In genomic region chr5:8857051-8857450, GRCh38 we compare ENCODE assay signal across 25 cellular contexts.
DNase-seq lines count a peak whose midpoint lies in the region; ATAC-seq, FAIRE-seq and TF ChIP-seq lines count a peak whose summit lies in the region.
"Had no signal": no experiment of that assay in that cellular context is flagged by ENCODE, and none has a peak within 500 bp of the region (broad histone marks: within the 10 kb centered on the region; RNA-seq: fewer than 3 reads in every experiment).

No MANE protein-coding gene starts in this region.

- no peak for TF ChIP-seq CTCF in SK-N-SH (IDR thresholded peaks at IDR 0.05)
- TF ChIP-seq CTCF in prostate gland (IDR thresholded peaks at IDR 0.05), result no peak

- H4K20me1 ChIP-seq in SK-N-SH (ENCODE audit: insufficient read depth), result no peaks in the 10 kb centered on the region

- TF ChIP-seq POLR2A in GM12891 (IDR thresholded peaks at IDR 0.05; ENCODE audit: low read depth, low read length) (no peak), prostate gland (IDR thresholded peaks at IDR 0.05) (no peak)

- FAIRE-seq in GM12891 (lab: Jason Lieb, UNC), result no peak
- FAIRE-seq: GM12892 had no signal

- no peak overlapping the region for H3K4me3 ChIP-seq in SK-N-SH (ENCODE audit: low read depth in 2 of 2, low read length in 1 of 2)
- H3K4me3 ChIP-seq in prostate gland, result no peak overlapping the region
- H3K4me3 ChIP-seq: MG63 had no signal

- H3K36me3 ChIP-seq in SK-N-SH (replicated peaks in 1 of 2; ENCODE audit: control insufficient read depth in 1 of 2, insufficient read depth in 2 of 2, low read length in 1 of 2) (no peaks in the 10 kb centered on the region), prostate gland (no peaks in the 10 kb centered on the region)
- H3K36me3 ChIP-seq: MG63 had no signal

- POLR2A ChIA-PET in SK-N-SH (lab: Yijun Ruan, JAX), result no interaction called here

- no peaks in the 10 kb centered on the region for H3K79me2 ChIP-seq in SK-N-SH (ENCODE audit: insufficient read depth)

- H3K9ac ChIP-seq in SK-N-SH, result no peak overlapping the region

- no peak for TF ChIP-seq RAD21 in SK-N-SH (IDR thresholded peaks at IDR 0.05; ENCODE audit: low read length)

- H3K4me2 ChIP-seq in SK-N-SH, result no peak overlapping the region

- DNase-seq in SK-N-SH, result no peak
- peak; percentile 41 for DNase-seq in epidermal melanocyte (ENCODE audit: insufficient read length, low spot score)
- DNase-seq in fibroblast of the conjunctiva (ENCODE audit: low read depth), result peak; percentile 17
- DNase-seq in T-helper 1 cell, result no peak
- no peak for DNase-seq in GM12891 (ENCODE audit: insufficient read length, low spot score)
- no peak for DNase-seq in prostate gland (ENCODE audit: low spot score)
- DNase-seq: AML-193; C1 segment of cervical spinal cord; CD4-positive, alpha-beta memory T cell; COR-L47; DMS53; GDM1; H9; HFFc6; KG1; MG63; NCI-H2029; NCI-H446; NCI-H524 treated with DMSO at 0.1 percent for 48 hours; NCI-H82; NK-92 treated with Interleukin-12 subunit alpha and Interleukin-12 subunit beta, amount 100 ng/mL, for 24 hours; PC-3 had no signal

- peak; percentile 59 for ATAC-seq in SK-N-SH treated with all-trans-retinoic acid at 6 μM for 48 hours
- ATAC-seq: PC-3 had no signal

- H3K4me1 ChIP-seq in SK-N-SH (ENCODE audit: control insufficient read depth in 1 of 2, insufficient read depth in 2 of 2, low read depth in 1 of 2, low read length in 1 of 2), result no peaks in the 10 kb centered on the region
- no peaks in the 10 kb centered on the region for H3K4me1 ChIP-seq in prostate gland (replicated peaks)

- TF ChIP-seq EP300 in SK-N-SH (IDR thresholded peaks at IDR 0.05; ENCODE audit: borderline replicate concordance in 1 of 2, low read depth in 1 of 2, low read length in 1 of 2), result no peak

- H3F3A ChIP-seq in SK-N-SH (replicated peaks; ENCODE audit: insufficient read depth), result no peaks in the 10 kb centered on the region

- CTCF ChIA-PET in SK-N-SH (lab: Yijun Ruan, JAX), result interaction anchor here (0.9 kb wide), 1 partner anchor 11 kb away, joined by 3 read pairs; no protein-coding TSS in a partner anchor

- intact Hi-C loops in prostate gland (cut with DNase I), result no loop called here

- no peak overlapping the region for H2AFZ ChIP-seq in SK-N-SH (ENCODE audit: low read depth)

- H3K27me3 ChIP-seq in SK-N-SH (ENCODE audit: insufficient read depth) (no peaks in the 10 kb centered on the region), prostate gland (replicated peaks; ENCODE audit: insufficient read depth) (no peaks in the 10 kb centered on the region)
- H3K27me3 ChIP-seq: MG63 had no signal

- no peaks in the 10 kb centered on the region for H3K9me2 ChIP-seq in SK-N-SH

- H3K27ac ChIP-seq in SK-N-SH (ENCODE audit: low read depth in 2 of 2, low read length in 1 of 2), result no peak overlapping the region
- H3K27ac ChIP-seq in prostate gland, result no peak overlapping the region
- H3K27ac ChIP-seq: 22Rv1 had no signal

- H3K9me3 ChIP-seq in SK-N-SH, result no peaks in the 10 kb centered on the region
- H3K9me3 ChIP-seq in prostate gland, result no peaks in the 10 kb centered on the region
- H3K9me3 ChIP-seq: MG63 had no signal

- 27% methylated on average over 2 of the region's 2 CpGs for WGBS in SK-N-SH (ENCODE audit: low lambda C conversion rate)
- WGBS in prostate gland, result 48% methylated on average over 2 of the region's 2 CpGs

TF ChIP-seq in SK-N-SH treated with all-trans-retinoic acid at 6 μM for 48 hours, 23 proteins besides CTCF, POLR2A, EP300 and RAD21 (continues in another document):
- TF ChIP-seq ISL1 (CRISPR knock-in tag; IDR thresholded peaks at IDR 0.05) (no peak), SNAI2 (CRISPR knock-in tag; IDR thresholded peaks at IDR 0.05) (no peak), TSHZ2 (CRISPR knock-in tag; IDR thresholded peaks at IDR 0.05) (no peak)

TF ChIP-seq in SK-N-SH, 30 proteins besides CTCF, POLR2A, EP300 and RAD21:
- TF ChIP-seq FOSL2 (IDR thresholded peaks at IDR 0.05; ENCODE audit: borderline replicate concordance, low read depth) (no peak), JUND (IDR thresholded peaks at IDR 0.05) (no peak), PBX3 (IDR thresholded peaks at IDR 0.05) (no peak), TAF1 (IDR thresholded peaks at IDR 0.05; ENCODE audit: borderline replicate concordance, low read depth, low read length) (no peak), ELF1 (IDR thresholded peaks at IDR 0.05) (no peak), RCOR1 (IDR thresholded peaks at IDR 0.05; ENCODE audit: low read length) (no peak), CHD2 (IDR thresholded peaks at IDR 0.05; ENCODE audit: low read length, partially characterized antibody) (no peak), ZBTB33 (IDR thresholded peaks at IDR 0.05; ENCODE audit: borderline replicate concordance, low read depth) (no peak), FOXJ3 (CRISPR knock-in tag; IDR thresholded peaks at IDR 0.05) (no peak), TCF12 (IDR thresholded peaks at IDR 0.05) (no peak), EZH2phosphoT487 (IDR thresholded peaks at IDR 0.05; ENCODE audit: borderline replicate concordance, low read depth) (no peak), SMC3 (IDR thresholded peaks at IDR 0.05; ENCODE audit: low read depth, low read length) (no peak)

TF ChIP-seq in GM12891, 5 proteins besides CTCF, POLR2A, EP300 and RAD21:
- TF ChIP-seq POLR2AphosphoS5 (IDR thresholded peaks at IDR 0.05; ENCODE audit: low read depth, low read length), result no peak
- no peak for TF ChIP-seq POU2F2 (IDR thresholded peaks at IDR 0.05; ENCODE audit: low read depth, low read length)
- no peak for TF ChIP-seq PAX5 (IDR thresholded peaks at IDR 0.05; ENCODE audit: insufficient read depth, low read length, severe bottlenecking)
- no peak for TF ChIP-seq TAF1 (IDR thresholded peaks at IDR 0.05; ENCODE audit: low read depth, low read length)
- TF ChIP-seq SPI1 (IDR thresholded peaks at IDR 0.05; ENCODE audit: low read depth, low read length), result no peak
TF ChIP-seq in GM12891: peak in this region for 0.

Comparison
In these comparisons a context has a peak if more than half of its experiments do, and no peak if none do; other contexts are left out.
1. DNase-seq: peak in epidermal melanocyte (single experiment) and fibroblast of the conjunctiva (single experiment); none in SK-N-SH (single experiment), T-helper 1 cell (0 of 5), GM12891 (single experiment) and prostate gland (single experiment).